Comparison of ENCODE assay signal across 8 cellular contexts in genomic region chr1:185244015-185244747, GRCh38.
DNase-seq lines count a peak whose midpoint lies in the region; TF ChIP-seq lines count a peak whose summit lies in the region.
"Had no signal": no experiment of that assay in that cellular context is flagged by ENCODE, and none has a peak within 500 bp of the region (broad histone marks: within the 10 kb centered on the region; RNA-seq: fewer than 3 reads in every experiment).

No MANE protein-coding gene starts in this region.

- CTCF ChIA-PET in HEK293T (lab: Yijun Ruan, JAX): no interaction called here

- no peaks in the 10 kb centered on the region for H3K36me3 Mint-ChIP-seq in type B pancreatic cell

- POLR2A ChIA-PET in HEK293T (lab: Yijun Ruan, JAX): no interaction called here

- no peaks in the 10 kb centered on the region for H3K9me3 Mint-ChIP-seq in type B pancreatic cell
- H3K9me3 Mint-ChIP-seq: dendritic cell treated with granulocyte-macrophage colony-stimulating factor and Interleukin-4, amounts not matched to agents 40 ng/mL and 50 ng/mL, for 4 days had no signal

- H3K27me3 ChIP-seq in MG63: no peaks in the 10 kb centered on the region

- no peaks in the 10 kb centered on the region for H3K36me3 ChIP-seq in MG63

- H3K27me3 Mint-ChIP-seq in type B pancreatic cell: no peaks in the 10 kb centered on the region
- H3K27me3 Mint-ChIP-seq: dendritic cell treated with granulocyte-macrophage colony-stimulating factor and Interleukin-4, amounts not matched to agents 40 ng/mL and 50 ng/mL, for 4 days had no signal

- DNase-seq in MG63 (peak; percentile 86), activated T-cell treated with anti-CD3 and anti-CD28 coated beads for 48 hours (ENCODE audit: low read depth) (peak; percentile 52), iris pigment epithelial cell (ENCODE audit: low read depth) (peak; percentile 92), type B pancreatic cell (ENCODE audit: extremely low spot score, unreplicated experiment) (no peak), anterior cingulate cortex (lab: John Stamatoyannopoulos, UW) (no peak), HEK293T (ENCODE audit: extremely low spot score) (no peak)
- DNase-seq in stimulated activated CD8-positive, alpha-beta memory T cell treated with anti-CD3 and anti-CD28 coated beads, Interleukin-7, amount 100 ng/mL, for 1 hour (ENCODE audit: low read depth in 2 of 2): peak; percentile 6 to 15

- H3K4me3 ChIP-seq in MG63: no peak overlapping the region

- H3K4me3 Mint-ChIP-seq in type B pancreatic cell: no peak overlapping the region
- H3K4me3 Mint-ChIP-seq: dendritic cell treated with granulocyte-macrophage colony-stimulating factor and Interleukin-4, amounts not matched to agents 40 ng/mL and 50 ng/mL, for 4 days had no signal

- peaks cover 5% of the 10 kb centered on the region for H3K4me1 Mint-ChIP-seq in type B pancreatic cell (ENCODE audit: unreplicated experiment)

- H3K9me3 ChIP-seq in MG63: no peaks in the 10 kb centered on the region

- TF ChIP-seq CTCF in type B pancreatic cell (conservative IDR thresholded peaks at IDR 0.05): no peak

- no peak overlapping the region for H3K27ac Mint-ChIP-seq in type B pancreatic cell
- H3K27ac Mint-ChIP-seq: dendritic cell treated with granulocyte-macrophage colony-stimulating factor and Interleukin-4, amounts not matched to agents 40 ng/mL and 50 ng/mL, for 4 days had no signal

TF ChIP-seq in HEK293T, 16 proteins besides CTCF, POLR2A, EP300 and RAD21:
- TF ChIP-seq HDGF (IDR thresholded peaks at IDR 0.05; ENCODE audit: borderline replicate concordance) (no peak), FOXM1 (IDR thresholded peaks at IDR 0.05; ENCODE audit: borderline replicate concordance) (no peak), ZNF384 (IDR thresholded peaks at IDR 0.05) (no peak), CTBP1 (IDR thresholded peaks at IDR 0.05; ENCODE audit: borderline replicate concordance) (no peak), FOXK2 (IDR thresholded peaks at IDR 0.05) (no peak), NFRKB (IDR thresholded peaks at IDR 0.05) (no peak), ELF4 (IDR thresholded peaks at IDR 0.05) (no peak), LEF1 (IDR thresholded peaks at IDR 0.05; ENCODE audit: borderline replicate concordance) (no peak), TARDBP (IDR thresholded peaks at IDR 0.05) (no peak), FOXA1 (IDR thresholded peaks at IDR 0.05) (no peak), BHLHE40 (IDR thresholded peaks at IDR 0.05; ENCODE audit: borderline replicate concordance) (no peak), ARNT (IDR thresholded peaks at IDR 0.05) (no peak), SP1 (IDR thresholded peaks at IDR 0.05) (no peak), SUZ12 (IDR thresholded peaks at IDR 0.05) (no peak), L3MBTL2 (conservative IDR thresholded peaks at IDR 0.05) (no peak)
- TF ChIP-seq, protein P1, sequence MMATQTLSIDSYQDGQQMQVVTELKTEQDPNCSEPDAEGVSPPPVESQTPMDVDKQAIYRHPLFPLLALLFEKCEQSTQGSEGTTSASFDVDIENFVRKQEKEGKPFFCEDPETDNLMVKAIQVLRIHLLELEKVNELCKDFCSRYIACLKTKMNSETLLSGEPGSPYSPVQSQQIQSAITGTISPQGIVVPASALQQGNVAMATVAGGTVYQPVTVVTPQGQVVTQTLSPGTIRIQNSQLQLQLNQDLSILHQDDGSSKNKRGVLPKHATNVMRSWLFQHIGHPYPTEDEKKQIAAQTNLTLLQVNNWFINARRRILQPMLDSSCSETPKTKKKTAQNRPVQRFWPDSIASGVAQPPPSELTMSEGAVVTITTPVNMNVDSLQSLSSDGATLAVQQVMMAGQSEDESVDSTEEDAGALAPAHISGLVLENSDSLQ (IDR thresholded peaks at IDR 0.05): no peak
TF ChIP-seq in HEK293T: peak in this region for 0.

Comparison
In these comparisons a context has a peak if more than half of its experiments do, and no peak if none do; other contexts are left out.
1. DNase-seq: peak in MG63 (single experiment), activated T-cell treated with anti-CD3 and anti-CD28 coated beads for 48 hours (single experiment), iris pigment epithelial cell (single experiment) and stimulated activated CD8-positive, alpha-beta memory T cell treated with anti-CD3 and anti-CD28 coated beads, Interleukin-7, amount 100 ng/mL, for 1 hour (2 of 2); none in type B pancreatic cell (single experiment), anterior cingulate cortex (0 of 58) and HEK293T (single experiment).